In the genomic region with DNA sequence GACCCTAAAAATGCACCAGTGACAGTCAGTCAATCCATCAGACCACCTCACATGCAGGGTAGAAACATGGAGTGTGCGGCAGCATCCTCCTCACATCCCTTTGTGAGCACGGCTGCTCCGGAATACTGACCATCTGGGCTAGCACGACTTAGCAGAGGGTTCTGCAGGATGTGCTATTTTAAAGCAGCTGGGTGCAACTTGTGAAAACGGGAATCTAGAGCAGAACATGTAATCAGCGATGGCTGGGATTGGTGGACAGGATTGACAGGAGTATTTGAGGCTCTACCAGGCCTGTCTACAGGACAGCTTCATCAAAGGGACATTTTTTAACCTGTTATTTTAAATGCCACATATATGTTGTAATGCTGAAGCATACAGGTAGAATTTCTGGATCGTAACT, we compare ENCODE assay signal across 12 cellular contexts. TPM values are rescaled to one million over a fixed set of nuclear protein-coding genes. Genes with fewer than 3 reads are reported as not detected.
DNase-seq lines count a peak whose midpoint lies in the region; ATAC-seq, FAIRE-seq and TF ChIP-seq lines count a peak whose summit lies in the region.
"Had no signal": no experiment of that assay in that cellular context is flagged by ENCODE, and none has a peak within 500 bp of the region (broad histone marks: within the 10 kb centered on the region; RNA-seq: fewer than 3 reads in every experiment).

No MANE protein-coding gene starts in this region.

- peak overlapping the region; percentile 6 for H3K27ac Mint-ChIP-seq in CD8-positive, alpha-beta T cell
- H3K27ac Mint-ChIP-seq in astrocyte (ENCODE audit: unreplicated experiment) = no peak overlapping the region

- no peaks in the 10 kb centered on the region for H3K79me2 ChIP-seq in astrocyte (ENCODE audit: insufficient read depth, low read length)

- peaks cover 6% of the 10 kb centered on the region for H3K36me3 Mint-ChIP-seq in CD8-positive, alpha-beta T cell
- H3K36me3 Mint-ChIP-seq in astrocyte (ENCODE audit: low read depth, unreplicated experiment) = peaks cover 7% of the 10 kb centered on the region

- no peak overlapping the region for H3K4me3 ChIP-seq in CD8-positive, alpha-beta T cell (ENCODE audit: low read depth, low read length)
- no peak overlapping the region for H3K4me3 ChIP-seq in astrocyte (ENCODE audit: insufficient read depth, low read depth, low read length)
- H3K4me3 ChIP-seq: BLaER1 had no signal

- peak; percentile 31 for DNase-seq in Ammon's horn (ENCODE audit: low spot score)
- no peak for DNase-seq in CD8-positive, alpha-beta T cell
- no peak for DNase-seq in astrocyte (ENCODE audit: low read depth)
- no peak for DNase-seq in left lobe of liver (ENCODE audit: low spot score)
- DNase-seq in DMS79 treated with DMSO at 0.1 percent for 48 hours (lab: John Stamatoyannopoulos, UW) = no peak
- no peak for DNase-seq in NCI-H2227 treated with DMSO at 0.1 percent for 48 hours (lab: John Stamatoyannopoulos, UW)
- no peak for DNase-seq in NCI-H446 (lab: John Stamatoyannopoulos, UW)
- DNase-seq: H7, NCI-H1417 treated with DMSO at 0.1 percent for 48 hours, NCI-H2029 treated with DMSO at 0.1 percent for 48 hours, NCI-H524 treated with DMSO at 0.1 percent for 48 hours had no signal

- H3K36me3 ChIP-seq in CD8-positive, alpha-beta T cell (ENCODE audit: insufficient read depth, low read length) = no peaks in the 10 kb centered on the region
- no peaks in the 10 kb centered on the region for H3K36me3 ChIP-seq in astrocyte (ENCODE audit: insufficient read depth, low read length)

- H4K20me1 ChIP-seq in astrocyte (ENCODE audit: insufficient read depth, low read length) = no peaks in the 10 kb centered on the region

- no peaks in the 10 kb centered on the region for H3K9me3 Mint-ChIP-seq in CD8-positive, alpha-beta T cell
- H3K9me3 Mint-ChIP-seq in astrocyte (ENCODE audit: unreplicated experiment) = peaks cover 2% of the 10 kb centered on the region

- H3K27me3 Mint-ChIP-seq in CD8-positive, alpha-beta T cell (ENCODE audit: low read depth) = no peaks in the 10 kb centered on the region
- H3K27me3 Mint-ChIP-seq in astrocyte (ENCODE audit: low read depth, unreplicated experiment) = no peaks in the 10 kb centered on the region

- no peaks in the 10 kb centered on the region for H3K9me3 ChIP-seq in CD8-positive, alpha-beta T cell (ENCODE audit: low read length)
- no peaks in the 10 kb centered on the region for H3K9me3 ChIP-seq in astrocyte (ENCODE audit: insufficient read depth, low read depth, low read length)
- H3K9me3 ChIP-seq: BLaER1 had no signal

- no peak overlapping the region for H3K9ac ChIP-seq in astrocyte (ENCODE audit: low read length)
- H3K9ac ChIP-seq: BLaER1 had no signal

- H2AFZ ChIP-seq in astrocyte (ENCODE audit: low read depth, low read length) = no peak overlapping the region

- no peak for FAIRE-seq in astrocyte (lab: Jason Lieb, UNC)

- no peak for TF ChIP-seq CTCF in CD8-positive, alpha-beta T cell (IDR thresholded peaks at IDR 0.05)
- TF ChIP-seq CTCF in astrocyte (IDR thresholded peaks at IDR 0.05; ENCODE audit: insufficient read depth, low read depth, low read length) = no peak

- POLR2A ChIA-PET in CD8-positive, alpha-beta T cell (lab: Charles Lee) = no interaction called here

- CTCF ChIA-PET in CD8-positive, alpha-beta T cell (lab: Charles Lee) = no interaction called here

- H3K4me1 Mint-ChIP-seq in CD8-positive, alpha-beta T cell (ENCODE audit: low read depth) = no peaks in the 10 kb centered on the region
- peaks cover 7% of the 10 kb centered on the region for H3K4me1 Mint-ChIP-seq in astrocyte (ENCODE audit: low read depth, unreplicated experiment)

- H3K4me2 ChIP-seq in astrocyte (ENCODE audit: low read length) = no peak overlapping the region
- H3K4me2 ChIP-seq: BLaER1 had no signal

- H3K27ac ChIP-seq in CD8-positive, alpha-beta T cell (ENCODE audit: low read depth, low read length) = no peak overlapping the region
- H3K27ac ChIP-seq in astrocyte (ENCODE audit: low read depth, low read length) = no peak overlapping the region
- H3K27ac ChIP-seq: BLaER1 had no signal

- no peaks in the 10 kb centered on the region for H3K27me3 ChIP-seq in CD8-positive, alpha-beta T cell (ENCODE audit: insufficient read depth, low read length)
- H3K27me3 ChIP-seq in astrocyte (ENCODE audit: insufficient read depth, low read length) = no peaks in the 10 kb centered on the region
- H3K27me3 ChIP-seq: BLaER1 had no signal

- H3K4me3 Mint-ChIP-seq in CD8-positive, alpha-beta T cell = no peak overlapping the region
- H3K4me3 Mint-ChIP-seq in astrocyte (ENCODE audit: unreplicated experiment) = peak overlapping the region; percentile 58

- ATAC-seq in CD8-positive, alpha-beta T cell = no peak
- ATAC-seq in left lobe of liver = peak; percentile 18

- intact Hi-C loops in CD8-positive, alpha-beta T cell (cut with DNase I, micrococcal nuclease) = loop anchor here in 1 of 2 experiments (10.0 kb wide), 1 partner anchor 77 kb away; a partner anchor contains a TSS

- no peaks in the 10 kb centered on the region for H3K4me1 ChIP-seq in CD8-positive, alpha-beta T cell (ENCODE audit: insufficient read depth, low read length)
- no peaks in the 10 kb centered on the region for H3K4me1 ChIP-seq in astrocyte (ENCODE audit: insufficient read depth, low read length)
- H3K4me1 ChIP-seq: BLaER1 had no signal

RNA-seq across cellular contexts. Expression of a gene that starts 16.8 kb away (rescaled TPM):
- total RNA-seq in CD8-positive, alpha-beta T cell = 100 to 1,000 TPM in 1 of 2 experiments, 10 to 100 TPM in 1; 96.5 to 115 TPM
- total RNA-seq in astrocyte = 46.4 and 48.3 TPM in 2 replicates
- total RNA-seq in left lobe of liver = 22.0 TPM

RNA-seq across cellular contexts. Expression of a gene that starts 50.1 kb away (rescaled TPM):
- total RNA-seq in CD8-positive, alpha-beta T cell = 10 to 100 TPM; 34.7 to 37.7 TPM
- total RNA-seq in astrocyte (24.1 and 26.1 TPM in 2 replicates), left lobe of liver (50.1 TPM)
